ENCODE assay signal across 2 cellular contexts in genomic region chr3:27424812-27425521, GRCh38.
TF ChIP-seq lines count a peak whose summit lies in the region.

No MANE protein-coding gene starts in this region.

TF ChIP-seq in H1, 55 proteins besides CTCF, POLR2A, EP300 and RAD21:
- TF ChIP-seq CEBPB (IDR thresholded peaks at IDR 0.05; ENCODE audit: low read depth, low read length) = peak; percentile 61; the same call in 1 of the 2 replicates
TF ChIP-seq in H1: peak in this region for 1; not testable (repeated sequence) for 54.

TF ChIP-seq in HepG2, 621 proteins besides CTCF, POLR2A, EP300 and RAD21:
- peak; percentile 82 for TF ChIP-seq CEBPB (IDR thresholded peaks at IDR 0.05; ENCODE audit: borderline replicate concordance, low read depth, low read length)
